In the genomic region with DNA sequence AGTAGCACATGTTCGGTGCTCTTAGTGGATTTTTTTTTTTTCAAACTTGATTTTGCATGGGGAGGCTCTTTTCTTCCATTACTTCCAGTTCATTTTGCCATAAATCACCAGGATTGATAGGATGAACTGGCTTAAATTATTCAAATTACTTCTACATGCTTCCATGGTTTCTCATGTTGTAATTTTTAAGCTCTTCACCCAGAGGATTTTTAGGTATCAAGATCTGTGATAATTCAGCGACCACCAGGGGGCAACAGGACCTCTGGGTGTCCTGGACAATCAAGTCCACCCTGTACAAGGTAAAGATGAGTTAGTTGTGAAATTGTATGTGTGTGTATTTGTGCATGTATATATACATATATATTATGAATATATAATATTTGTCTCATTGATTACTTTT, we compare ENCODE assay signal across 9 cellular contexts. TPM values are rescaled to one million over a fixed set of nuclear protein-coding genes. Genes with fewer than 3 reads are reported as not detected.
DNase-seq lines count a peak whose midpoint lies in the region; ATAC-seq, FAIRE-seq and TF ChIP-seq lines count a peak whose summit lies in the region.
"Had no signal": no experiment of that assay in that cellular context is flagged by ENCODE, and none has a peak within 500 bp of the region (broad histone marks: within the 10 kb centered on the region; RNA-seq: fewer than 3 reads in every experiment).

No MANE protein-coding gene starts in this region.

- ATAC-seq in HG03354 (IDR thresholded peaks at IDR 0.05; ENCODE audit: poor library complexity, severe bottlenecking, unreplicated experiment) (peak; percentile 36), GM18519 (IDR thresholded peaks at IDR 0.05; ENCODE audit: low FRiP score, unreplicated experiment) (no peak)

- H3K4me1 ChIP-seq in prostate gland (replicated peaks) (no peaks in the 10 kb centered on the region), Peyer's patch (peaks cover 0 to 14% (median 0%) of the 10 kb centered on the region in 4 donors)

- TF ChIP-seq CTCF in prostate gland (IDR thresholded peaks at IDR 0.05): peak; percentile 17 to 42 (median 41)
- peak in 3 of 6 experiments; percentile 10 to 20 (median 13) for TF ChIP-seq CTCF in Peyer's patch (IDR thresholded peaks at IDR 0.05)

- no peak for TF ChIP-seq POLR2A in prostate gland (IDR thresholded peaks at IDR 0.05)
- no peak for TF ChIP-seq POLR2A in Peyer's patch (IDR thresholded peaks at IDR 0.05)

- WGBS in prostate gland: 59% methylated on average over 2 of the region's 2 CpGs

- intact Hi-C loops in prostate gland (cut with DNase I): loop anchor here (10.0 kb wide), 2 partner anchors 621 to 651 kb away; no protein-coding TSS in a partner anchor

- DNase-seq in G401 (ENCODE audit: low spot score) (peak; percentile 69), NCI-H748 (lab: John Stamatoyannopoulos, UW; ENCODE audit: unreplicated experiment) (peak; percentile 86), dermis blood vessel endothelial cell (peak; percentile 50), prostate gland (ENCODE audit: low spot score) (peak; percentile 25), Peyer's patch (no peak), frontal cortex (ENCODE audit: low spot score in 2 of 2) (no peak)

- H3K4me3 ChIP-seq in prostate gland (no peak overlapping the region), Peyer's patch (no peak overlapping the region)

- H3K36me3 ChIP-seq in prostate gland (no peaks in the 10 kb centered on the region), Peyer's patch (no peaks in the 10 kb centered on the region)

- in situ Hi-C loops in G401 (cut with HindIII; ENCODE audit: low sequenced_read_pairs): no loop called here

- FAIRE-seq in frontal cortex (lab: Jason Lieb, UNC): no peak
- FAIRE-seq: islet of Langerhans had no signal

- no peak overlapping the region for H3K27ac ChIP-seq in prostate gland
- H3K27ac ChIP-seq in Peyer's patch: no peak overlapping the region

- no peaks in the 10 kb centered on the region for H3K27me3 ChIP-seq in prostate gland (replicated peaks; ENCODE audit: insufficient read depth)
- peaks cover 0 to 3% of the 10 kb centered on the region in 2 donors for H3K27me3 ChIP-seq in Peyer's patch

- H3K9me3 ChIP-seq in prostate gland (no peaks in the 10 kb centered on the region), Peyer's patch (no peaks in the 10 kb centered on the region)

RNA-seq across cellular contexts. Expression of gene EPHA7, which starts 4.2 kb away (rescaled TPM):
- total RNA-seq in G401 (2014; rRNA removed; shearing (Covaris generic)): 0.98 and 1.5 TPM in 2 replicates
- total RNA-seq in dermis blood vessel endothelial cell (under 0.01 TPM in 2 replicates), prostate gland (1 to 10 TPM; 5.9 to 8.7 TPM), Peyer's patch (1 to 10 TPM in 3 of 4 donors, not detected in 1; 1.5 to 6.6 (median 3.9) TPM), frontal cortex (65.6 TPM)

Comparison
In these comparisons a context has a peak if more than half of its experiments do, and no peak if none do; other contexts are left out.
1. DNase-seq: peak in G401 (single experiment), NCI-H748 (single experiment), dermis blood vessel endothelial cell (single experiment) and prostate gland (single experiment); none in Peyer's patch (0 of 3) and frontal cortex (0 of 2).